ENCODE assay signal across 21 cellular contexts in the genomic region with DNA sequence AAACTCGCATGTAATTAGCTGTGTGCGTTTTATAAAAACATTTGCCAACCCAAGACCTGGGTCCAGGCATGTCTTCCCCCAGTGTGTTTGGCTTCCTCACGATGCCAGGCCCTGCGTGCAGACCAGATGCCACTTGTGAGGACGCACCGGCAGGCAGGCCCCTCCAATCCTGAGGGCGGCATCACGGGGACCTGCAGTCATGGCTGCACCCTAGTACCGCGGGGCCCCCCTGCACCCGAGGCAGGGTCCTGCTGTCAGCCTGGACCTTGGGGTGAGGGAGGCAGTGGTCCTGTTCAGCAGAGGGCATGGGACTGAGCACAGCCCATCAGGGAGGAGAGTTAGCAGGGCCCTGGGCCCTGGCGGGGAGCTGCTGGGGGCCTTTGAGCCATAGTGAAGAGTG. TPM values are rescaled to one million over a fixed set of nuclear protein-coding genes. Genes with fewer than 3 reads are reported as not detected.
DNase-seq lines count a peak whose midpoint lies in the region; ATAC-seq and TF ChIP-seq lines count a peak whose summit lies in the region.
"Had no signal": no experiment of that assay in that cellular context is flagged by ENCODE, and none has a peak within 500 bp of the region (broad histone marks: within the 10 kb centered on the region; RNA-seq: fewer than 3 reads in every experiment).

No MANE protein-coding gene starts in this region.

- no peaks in the 10 kb centered on the region for H3K4me1 ChIP-seq in GM23338 (ENCODE audit: insufficient read depth)
- H3K4me1 ChIP-seq in stomach = peaks cover 44 to 55% (median 49%) of the 10 kb centered on the region in 4 donors

- H3K36me3 ChIP-seq in GM23338 (ENCODE audit: insufficient read depth) (0 out of 2 replicates have a peak, but pooled peaks cover 3% of the 10 kb centered on the region), stomach (peaks cover 0 to 44% (median 29%) of the 10 kb centered on the region in 4 donors)

- no peaks in the 10 kb centered on the region; the same call in 2 of the 3 replicates for H3K9me3 Mint-ChIP-seq in GM23338

- no peak for ATAC-seq in GM23338
- no peak for ATAC-seq in HG03469 (IDR thresholded peaks at IDR 0.05; ENCODE audit: unreplicated experiment)

- H3K36me3 Mint-ChIP-seq in GM23338 (ENCODE audit: low read depth) = peaks cover 43% of the 10 kb centered on the region

- H3K27me3 ChIP-seq in GM23338 (ENCODE audit: insufficient read depth) (no peaks in the 10 kb centered on the region), stomach (no peaks in the 10 kb centered on the region)

- H3K79me2 ChIP-seq in GM23338 (replicated peaks; ENCODE audit: insufficient read depth) = peaks cover 16% of the 10 kb centered on the region

- no peak overlapping the region for H3K4me3 Mint-ChIP-seq in GM23338
- H3K4me3 Mint-ChIP-seq: CD14-positive monocyte had no signal

- no peak overlapping the region for H2AFZ ChIP-seq in GM23338
- H2AFZ ChIP-seq: GM23248 had no signal

- 0 out of 2 replicates have a peak overlapping the region, but pooled peaks have one; percentile 47 for H3K27ac Mint-ChIP-seq in GM23338

- no peak overlapping the region for H3K4me2 ChIP-seq in GM23338
- H3K4me2 ChIP-seq: KMS-11 had no signal

- 86 to 92% (median 88%) methylated on average over 5 to 12 of the region's 12 CpGs for WGBS in stomach, 5 donors

- H3K27me3 Mint-ChIP-seq in GM23338 (ENCODE audit: insufficient read depth, low read depth, poor library complexity) = peaks cover 11% of the 10 kb centered on the region

- no peaks in the 10 kb centered on the region for H3F3A ChIP-seq in GM23338 (replicated peaks; ENCODE audit: low read depth)

- peaks cover 10% of the 10 kb centered on the region; the same call in 2 of the 3 replicates for H3K4me1 Mint-ChIP-seq in GM23338

- no peaks in the 10 kb centered on the region for H3K9me3 ChIP-seq in stomach

- no peaks in the 10 kb centered on the region for H3K9me2 ChIP-seq in GM23338 (ENCODE audit: insufficient read depth)

- intact Hi-C loops in stomach (cut with DNase I; ENCODE audit: low total_unique reads) = no loop called here

- no peak overlapping the region for H3K4me3 ChIP-seq in GM23338
- H3K4me3 ChIP-seq in stomach = no peak overlapping the region
- H3K4me3 ChIP-seq: GM23248 had no signal

- TF ChIP-seq CTCF in C4-2B (conservative IDR thresholded peaks at IDR 0.05) = no peak
- no peak for TF ChIP-seq CTCF in GM23338 (conservative IDR thresholded peaks at IDR 0.05; ENCODE audit: low read depth in 2 of 2)
- no peak for TF ChIP-seq CTCF in stomach (IDR thresholded peaks at IDR 0.05)

- no peak for DNase-seq in GM23338 (ENCODE audit: low spot score)
- peak; percentile 37 for DNase-seq in cerebellum (ENCODE audit: low spot score)
- DNase-seq in stomach = no peak
- DNase-seq in activated CD4-positive, alpha-beta T cell treated with anti-CD3 and anti-CD28 coated beads for 1 hour = no peak
- no peak for DNase-seq in NK-92 (lab: John Stamatoyannopoulos, UW; ENCODE audit: unreplicated experiment)
- DNase-seq: COR-L47, DMS 273 treated with DMSO at 0.1 percent for 48 hours, GM23248, MV-4-11, NCI-H1694 treated with DMSO at 0.1 percent for 48 hours, NCI-H2227 treated with DMSO at 0.1 percent for 48 hours, NCI-H524, NCI-H82, SIG-M5 had no signal

- no peak for TF ChIP-seq EP300 in stomach (IDR thresholded peaks at IDR 0.05)

- no peak for TF ChIP-seq POLR2A in stomach (IDR thresholded peaks at IDR 0.05)

- H3K27ac ChIP-seq in C4-2B (peak overlapping the region; percentile 1; the same call in 1 of the 2 replicates), GM23338 (ENCODE audit: low read depth) (no peak overlapping the region), stomach (peak overlapping the region in 4 of 5 donors; percentile 33 to 96 (median 89))
- H3K27ac ChIP-seq: GM23248, HL-60, KMS-11 had no signal

- H4K20me1 ChIP-seq in GM23338 (replicated peaks; ENCODE audit: insufficient read depth) = no peaks in the 10 kb centered on the region; the same call in 1 of the 2 replicates

TF ChIP-seq in GM23338, 12 proteins besides CTCF, POLR2A, EP300 and RAD21 (continues in another document):
- no peak for TF ChIP-seq ZNF462 (CRISPR knock-in tag; IDR thresholded peaks at IDR 0.05)
- no peak for TF ChIP-seq JUNB (IDR thresholded peaks at IDR 0.05; ENCODE audit: unreplicated experiment)
- TF ChIP-seq ZNF114 (CRISPR knock-in tag; IDR thresholded peaks at IDR 0.05) = no peak

RNA-seq across cellular contexts. Expression of gene ZNF750, which starts 55.3 kb away (rescaled TPM):
- total RNA-seq in GM23338 (2014; rRNA removed; shearing (Covaris generic)) = 0.17 TPM in 1 of 2 replicates, not detected in the other
- polyA plus RNA-seq in GM23338 (2016; fragmentation: Nextera tagmentation; extraction: Ambion mirVana) (0.13 and 0.19 TPM in 2 replicates), stomach (1 to 10 TPM in 1 of 3 donors, not detected in 2; 9.5 TPM)
- total RNA-seq in cerebellum (not detected), stomach (not detected)
- total RNA-seq: GM23248, HT1080, RPMI7951 had no signal
- polyA plus RNA-seq: CD14-positive monocyte had no signal
